20 cellular contexts compared by ENCODE assay signal in genomic region chr6:153367006-153367405, GRCh38.
"Had no signal": no experiment of that assay in that cellular context is flagged by ENCODE, and none has a peak within 500 bp of the region (broad histone marks: within the 10 kb centered on the region; RNA-seq: fewer than 3 reads in every experiment).

No MANE protein-coding gene starts in this region.

- H3K4me1 ChIP-seq: esophagus muscularis mucosa, foreskin keratinocyte, gastroesophageal sphincter, heart left ventricle, lower lobe of right lung had no signal

- H3K9me3 ChIP-seq: esophagus muscularis mucosa, gastroesophageal sphincter, lower lobe of right lung, mucosa of descending colon had no signal

- H3K27ac ChIP-seq: coronary artery, dorsolateral prefrontal cortex, esophagus muscularis mucosa, foreskin keratinocyte, gastroesophageal sphincter, heart left ventricle, hepatocyte, lower lobe of right lung had no signal

- DNase-seq: dermis blood vessel endothelial cell; dorsolateral prefrontal cortex; effector CD4-positive, alpha-beta T cell; effector memory CD4-positive, alpha-beta T cell; foreskin keratinocyte; heart left ventricle; hypothalamus; immature natural killer cell; islet precursor cell; kidney; kidney glomerular epithelial cell; left ventricle myocardium superior; lower lobe of right lung; mesenchymal stem cell; mucosa of descending colon; naive B cell had no signal

- H3K36me3 ChIP-seq: esophagus muscularis mucosa, gastroesophageal sphincter, heart left ventricle, lower lobe of right lung had no signal

- H3K27me3 ChIP-seq: esophagus muscularis mucosa, foreskin keratinocyte, gastroesophageal sphincter, heart left ventricle, hepatocyte had no signal

- H3K4me3 ChIP-seq: coronary artery, dorsolateral prefrontal cortex, esophagus muscularis mucosa, gastroesophageal sphincter, heart left ventricle, hepatocyte, lower lobe of right lung, mucosa of descending colon had no signal
